ENCODE assay signal across 17 cellular contexts in the genomic region with DNA sequence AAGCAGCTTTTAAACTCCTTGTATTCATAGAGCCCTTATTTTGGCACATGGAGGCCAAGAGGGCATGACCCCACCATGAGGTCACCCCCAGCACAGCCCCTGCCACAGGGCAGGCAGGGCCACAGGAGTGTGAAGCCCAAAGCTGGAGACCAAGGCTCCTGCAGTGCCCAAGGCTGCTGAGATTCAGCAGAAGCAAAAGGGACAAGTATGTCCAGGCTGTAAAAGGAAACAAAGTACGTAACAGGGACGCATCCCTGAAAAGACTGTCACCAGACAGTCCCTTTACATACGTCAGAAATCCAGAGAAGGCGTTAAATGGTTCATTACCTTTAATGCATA.
"Had no signal": no experiment of that assay in that cellular context is flagged by ENCODE, and none has a peak within 500 bp of the region (broad histone marks: within the 10 kb centered on the region; RNA-seq: fewer than 3 reads in every experiment).

No MANE protein-coding gene starts in this region.

- H3K36me3 Mint-ChIP-seq: natural killer cell had no signal

- H3K4me1 ChIP-seq: pancreas, thyroid gland had no signal

- H3K27ac Mint-ChIP-seq: activated CD8-positive, alpha-beta T cell treated with anti-CD3 and anti-CD28 coated beads for 36 hours; activated naive CD4-positive, alpha-beta T cell treated with anti-CD3 and anti-CD28 coated beads, Interleukin-2, amount 50 U/mL, for 24 hours; natural killer cell had no signal

- DNase-seq: activated CD4-positive, alpha-beta T cell treated with anti-CD3 and anti-CD28 coated beads for 48 hours; activated CD8-positive, alpha-beta T cell treated with anti-CD3 and anti-CD28 coated beads for 36 hours; activated T-cell treated with anti-CD3 and anti-CD28 coated beads, Interleukin-2, amount 50 U/mL, for 1 hour; effector memory CD4-positive, alpha-beta T cell; left ventricle myocardium inferior; mesendoderm; natural killer cell; stimulated activated CD8-positive, alpha-beta memory T cell treated with anti-CD3 and anti-CD28 coated beads, Interleukin-4, amount 100 ng/mL, for 48 hours; stimulated activated naive CD4-positive, alpha-beta T cell treated with Interleukin-2 at 50 U/mL for 16 hours; thyroid gland had no signal

- H3K36me3 ChIP-seq: uterus had no signal

- H3K4me3 Mint-ChIP-seq: activated CD8-positive, alpha-beta T cell treated with anti-CD3 and anti-CD28 coated beads for 36 hours; activated naive CD4-positive, alpha-beta T cell treated with anti-CD3 and anti-CD28 coated beads, Interleukin-2, amount 50 U/mL, for 24 hours; WTC11 had no signal

- H3K27me3 Mint-ChIP-seq: activated CD8-positive, alpha-beta T cell treated with anti-CD3 and anti-CD28 coated beads for 36 hours; activated naive CD4-positive, alpha-beta T cell treated with anti-CD3 and anti-CD28 coated beads, Interleukin-2, amount 50 U/mL, for 24 hours had no signal

- H3K9me3 ChIP-seq: left ventricle myocardium inferior, neutrophil, pancreas, thyroid gland, uterus had no signal

- H3K4me3 ChIP-seq: hepatocyte, left ventricle myocardium inferior, pancreas, SK-N-MC, thyroid gland, uterus had no signal

- ATAC-seq: activated CD8-positive, alpha-beta T cell treated with anti-CD3 and anti-CD28 coated beads for 36 hours; natural killer cell; WTC11 had no signal

- H3K27me3 ChIP-seq: hepatocyte, neutrophil, pancreas, thyroid gland, uterus had no signal

- H3K27ac ChIP-seq: hepatocyte, left ventricle myocardium inferior, neutrophil, pancreas, SK-N-MC had no signal
